Comparison of ENCODE assay signal across 8 cellular contexts in genomic region chr19:5680083-5680436, GRCh38. TPM values are rescaled to one million over a fixed set of nuclear protein-coding genes. Genes with fewer than 3 reads are reported as not detected.
DNase-seq lines count a peak whose midpoint lies in the region; ATAC-seq and TF ChIP-seq lines count a peak whose summit lies in the region.

No MANE protein-coding gene starts in this region.

- H3K4me3 Mint-ChIP-seq in central memory CD8-positive, alpha-beta T cell: peak overlapping the region; percentile 80

- 0 out of 3 replicates have a peak overlapping the region, but pooled peaks have one; percentile 9 for H2BK15ac ChIP-seq in IMR-90 (ENCODE audit: low read depth, low read length)

- peak overlapping the region; percentile 96 for H3K27ac Mint-ChIP-seq in central memory CD8-positive, alpha-beta T cell (ENCODE audit: low read depth)

- peak overlapping the region; percentile 22; the same call in 1 of the 2 replicates for H2BK120ac ChIP-seq in IMR-90 (ENCODE audit: low read depth, low read length)

- H3K9me1 ChIP-seq in IMR-90 (ENCODE audit: insufficient read depth, low read length): peaks cover 3% of the 10 kb centered on the region; the same call in 1 of the 2 replicates

- in situ Hi-C loops in IMR-90 (cut with MboI; ENCODE audit: low sequenced_read_pairs): no loop called here

- peak overlapping the region; percentile 79 for H3K9ac ChIP-seq in IMR-90 (ENCODE audit: low read depth, low read length)

- ATAC-seq in IMR-90 (ENCODE audit: low read depth) (peak; percentile 25), right lobe of liver (peak in 3 of 4 donors; percentile 1 to 4 (median 1)), HG03135 (IDR thresholded peaks at IDR 0.05; ENCODE audit: unreplicated experiment) (no peak)
- no peak for ATAC-seq in central memory CD8-positive, alpha-beta T cell (replicated peaks; ENCODE audit: extremely low read depth, poor library complexity, severe bottlenecking)

- H3K27me3 ChIP-seq in BE2C (no peaks in the 10 kb centered on the region), IMR-90 (ENCODE audit: control insufficient read depth, insufficient read depth, low read length) (no peaks in the 10 kb centered on the region), right lobe of liver (no peaks in the 10 kb centered on the region), tibial artery (no peaks in the 10 kb centered on the region)

- dilution Hi-C loops in IMR-90 (cut with HindIII; ENCODE audit: low sequenced_read_pairs, unreplicated experiment): no loop called here

- H2BK5ac ChIP-seq in IMR-90 (ENCODE audit: low read depth, low read length, poor library complexity, severe bottlenecking): peak overlapping the region; percentile 58

- POLR2A ChIA-PET in IMR-90 (lab: Charles Lee; ENCODE audit: unreplicated experiment): no interaction called here

- peaks cover 15 to 19% of the 10 kb centered on the region in 2 experiments; a peak in 3 of 4 replicates for H3K79me1 ChIP-seq in IMR-90 (ENCODE audit: low read depth in 1 of 2, low read length in 2 of 2)

- CTCF ChIA-PET in IMR-90 (lab: Yijun Ruan, JAX): no interaction called here

- H3K27ac ChIP-seq in IMR-90 (ENCODE audit: insufficient read depth, low read length) (peak overlapping the region; percentile 69), right lobe of liver (peak overlapping the region; percentile 72 to 82 (median 82)), tibial artery (peak overlapping the region; percentile 87 to 92)

- H3K4me2 ChIP-seq in IMR-90 (ENCODE audit: low read depth, low read length): peak overlapping the region; percentile 99

- peak overlapping the region; percentile 97 for H2AK9ac ChIP-seq in IMR-90 (replicated peaks; ENCODE audit: low read depth, low read length, poor library complexity)

- H3K4me1 ChIP-seq in BE2C (no peaks in the 10 kb centered on the region), IMR-90 (ENCODE audit: control insufficient read depth, insufficient read depth, low read length) (peaks cover 7% of the 10 kb centered on the region), right lobe of liver (peaks cover 0 to 6% (median 0%) of the 10 kb centered on the region in 4 donors), tibial artery (peaks cover 0 to 21% (median 14%) of the 10 kb centered on the region in 4 donors)

- peak overlapping the region; percentile 87 for H4K91ac ChIP-seq in IMR-90 (ENCODE audit: insufficient read depth, low read depth, low read length)

- H3K18ac ChIP-seq in IMR-90 (ENCODE audit: low read depth, low read length): peak overlapping the region; percentile 53

- H3K9me3 Mint-ChIP-seq in central memory CD8-positive, alpha-beta T cell: no peaks in the 10 kb centered on the region

- H3K4me1 Mint-ChIP-seq in central memory CD8-positive, alpha-beta T cell: peaks cover 29% of the 10 kb centered on the region

- H3K4me3 ChIP-seq in BE2C (ENCODE audit: low read depth, low read length) (peak overlapping the region; percentile 88), IMR-90 (ENCODE audit: insufficient read depth, low read depth, low read length) (peak overlapping the region; percentile 75), right lobe of liver (peak overlapping the region; percentile 62 to 97 (median 95)), tibial artery (peak overlapping the region; percentile 72 to 78)

- H3K27me3 Mint-ChIP-seq in central memory CD8-positive, alpha-beta T cell: no peaks in the 10 kb centered on the region

- peak overlapping the region; percentile 69 for H3K23ac ChIP-seq in IMR-90 (ENCODE audit: low read depth, low read length)

- TF ChIP-seq POLR2A in IMR-90 (IDR thresholded peaks at IDR 0.05; ENCODE audit: low read depth, low read length) (no peak), right lobe of liver (IDR thresholded peaks at IDR 0.05) (no peak)

- BruUV-seq in IMR-90 (replicated peaks; lab: Mats Ljungman, UMichigan): no TSS peak

- intact Hi-C loops in IMR-90 (cut with micrococcal nuclease) (no loop called here), right lobe of liver (cut with DNase I) (no loop called here), tibial artery (cut with DNase I; ENCODE audit: low total_unique reads) (no loop called here)

- H3K9me3 ChIP-seq in BE2C (no peaks in the 10 kb centered on the region), IMR-90 (ENCODE audit: control insufficient read depth, insufficient read depth, low read length) (no peaks in the 10 kb centered on the region), right lobe of liver (no peaks in the 10 kb centered on the region), tibial artery (no peaks in the 10 kb centered on the region)

- H4K20me1 ChIP-seq in IMR-90 (ENCODE audit: insufficient read depth, low read length): no peaks in the 10 kb centered on the region; the same call in 1 of the 2 replicates

- no peak for TF ChIP-seq RAD21 in IMR-90 (IDR thresholded peaks at IDR 0.05; ENCODE audit: low read length)

- TF ChIP-seq CTCF in BE2C (IDR thresholded peaks at IDR 0.05; ENCODE audit: low read depth, low read length): no peak
- TF ChIP-seq CTCF in IMR-90 (conservative IDR thresholded peaks at IDR 0.05; ENCODE audit: low read depth, low read length): no peak
- no peak for TF ChIP-seq CTCF in right lobe of liver (IDR thresholded peaks at IDR 0.05)
- no peak for TF ChIP-seq CTCF in tibial artery (IDR thresholded peaks at IDR 0.05)

- WGBS in IMR-90 (ENCODE audit: extremely low coverage in 2 of 2, insufficient read length in 1 of 2), 2 experiments: 0% methylated on average over 2 of the region's 23 CpGs; no CpG with 5 or more reads in 1 of the 2 experiments
- WGBS in right lobe of liver (ENCODE audit: insufficient coverage, low coverage, low lambda C conversion rate, missing lambda C conversion rate): 0% methylated on average over 11 of the region's 23 CpGs

- peak overlapping the region; percentile 68 for H3K14ac ChIP-seq in IMR-90 (replicated peaks; ENCODE audit: low read depth, low read length)

- no peak overlapping the region for H2BK20ac ChIP-seq in IMR-90 (ENCODE audit: low read depth, low read length)

- peaks cover 20% of the 10 kb centered on the region for H3K36me3 Mint-ChIP-seq in central memory CD8-positive, alpha-beta T cell (ENCODE audit: insufficient read depth)

- H3K56ac ChIP-seq in IMR-90 (ENCODE audit: extremely low read depth, insufficient read depth, low read length): peak overlapping the region; percentile 86

- H4K8ac ChIP-seq in IMR-90 (ENCODE audit: low read depth in 2 of 2, low read length in 2 of 2): peak overlapping the region; percentile 88 to 95

- peak overlapping the region; percentile 85 for H3K4ac ChIP-seq in IMR-90 (ENCODE audit: low read depth, low read length)

- H3K36me3 ChIP-seq in BE2C: no peaks in the 10 kb centered on the region
- H3K36me3 ChIP-seq in IMR-90 (ENCODE audit: control insufficient read depth, insufficient read depth, low read length): no peaks in the 10 kb centered on the region
- no peaks in the 10 kb centered on the region for H3K36me3 ChIP-seq in right lobe of liver
- peaks cover 0 to 13% (median 0%) of the 10 kb centered on the region in 3 donors for H3K36me3 ChIP-seq in tibial artery

- peak overlapping the region; percentile 85 for H4K5ac ChIP-seq in IMR-90 (ENCODE audit: low read depth, low read length)

- DNase-seq in BE2C: no peak
- DNase-seq in IMR-90: peak; percentile 21
- DNase-seq in central memory CD8-positive, alpha-beta T cell (ENCODE audit: low spot score in 2 of 2): no peak
- no peak for DNase-seq in right lobe of liver
- DNase-seq in tibial artery: peak in 1 of 2 donors; percentile 80
- no peak for DNase-seq in central memory CD4-positive, alpha-beta T cell
- no peak for DNase-seq in hippocampal formation (lab: John Stamatoyannopoulos, UW)

- peak overlapping the region; percentile 87 for H2AK5ac ChIP-seq in IMR-90 (ENCODE audit: low read depth, low read length)

- H2AFZ ChIP-seq in IMR-90 (replicated peaks; ENCODE audit: low read length, poor library complexity): peak overlapping the region; percentile 97

TF ChIP-seq in IMR-90, 13 proteins besides CTCF, POLR2A, EP300 and RAD21 (continues in another document):
- TF ChIP-seq BHLHE40 (IDR thresholded peaks at IDR 0.05; ENCODE audit: low read depth, low read length) (no peak), FOS (IDR thresholded peaks at IDR 0.05; ENCODE audit: low read depth, low read length) (no peak)

RNA-seq across cellular contexts. Expression of gene MICOS13, which starts 0.3 kb away (rescaled TPM):
- polyA plus RNA-seq in BE2C (2012; ENCODE audit: insufficient read depth, insufficient read length, low read depth): 300 TPM
- total RNA-seq in IMR-90 (2012; rRNA removed) (14.5 and 15.8 TPM in 2 replicates), right lobe of liver (10 to 100 TPM; 24.2 to 54.3 (median 33.7) TPM)
- polyA plus RNA-seq in IMR-90 (2012; rRNA removed): 48.9 and 80.2 TPM in 2 replicates
- polyA plus RNA-seq in IMR-90 (2012; cell fraction: cytosol; rRNA removed): 91.5 and 98.4 TPM in 2 replicates
- 22.5 and 47.5 TPM in 2 replicates for polyA plus RNA-seq in IMR-90 (2012; cell fraction: nucleus; rRNA removed; ENCODE audit: low replicate concordance)

RNA-seq across cellular contexts. Expression of gene HSD11B1L, which starts 0.8 kb away (rescaled TPM):
- 12.8 TPM for polyA plus RNA-seq in BE2C (2012; ENCODE audit: insufficient read depth, insufficient read length, low read depth)
- total RNA-seq in IMR-90 (2012; rRNA removed) (1.9 and 2.2 TPM in 2 replicates), right lobe of liver (10 to 100 TPM in 1 of 6 experiments, 1 to 10 TPM in 5; 1.6 to 10.3 (median 4.0) TPM)
- 7.2 and 8.2 TPM in 2 replicates for polyA plus RNA-seq in IMR-90 (2012; rRNA removed)
- 9.8 and 14.6 TPM in 2 replicates for polyA plus RNA-seq in IMR-90 (2012; cell fraction: cytosol; rRNA removed)
- polyA plus RNA-seq in IMR-90 (2012; cell fraction: nucleus; rRNA removed; ENCODE audit: low replicate concordance): 10.8 and 19.3 TPM in 2 replicates

RNA-seq across cellular contexts. Expression of gene RPL36, which starts 10.0 kb away (rescaled TPM):
- 4,760 TPM for polyA plus RNA-seq in BE2C (2012; ENCODE audit: insufficient read depth, insufficient read length, low read depth)
- total RNA-seq in IMR-90 (2012; rRNA removed): 232 and 251 TPM in 2 replicates
- polyA plus RNA-seq in IMR-90 (2012; rRNA removed): 757 and 1,037 TPM in 2 replicates
- 423 and 828 TPM in 2 replicates for polyA plus RNA-seq in IMR-90 (2012; cell fraction: cytosol; rRNA removed)
- 216 and 218 TPM in 2 replicates for polyA plus RNA-seq in IMR-90 (2012; cell fraction: nucleus; rRNA removed; ENCODE audit: low replicate concordance)
- 100 to 1,000 TPM; 232 to 283 (median 251) TPM for total RNA-seq in right lobe of liver

RNA-seq across cellular contexts. Expression of gene LONP1, which starts 39.9 kb away (rescaled TPM):
- polyA plus RNA-seq in BE2C (2012; ENCODE audit: insufficient read depth, insufficient read length, low read depth): 761 TPM
- total RNA-seq in IMR-90 (2012; rRNA removed): 64.2 and 70.3 TPM in 2 replicates
- 90.9 and 93.2 TPM in 2 replicates for polyA plus RNA-seq in IMR-90 (2012; rRNA removed)
- 75.7 and 144 TPM in 2 replicates for polyA plus RNA-seq in IMR-90 (2012; cell fraction: cytosol; rRNA removed)
- polyA plus RNA-seq in IMR-90 (2012; cell fraction: nucleus; rRNA removed; ENCODE audit: low replicate concordance): 158 and 371 TPM in 2 replicates
- 100 to 1,000 TPM in 2 of 6 experiments, 10 to 100 TPM in 4; 54.5 to 123 (median 66.8) TPM for total RNA-seq in right lobe of liver

RNA-seq across cellular contexts. Expression of gene CATSPERD, which starts 40.4 kb away (rescaled TPM):
- polyA plus RNA-seq in BE2C (2012; ENCODE audit: insufficient read depth, insufficient read length, low read depth): not detected
- total RNA-seq in IMR-90 (2012; rRNA removed) (not detected in 2 replicates), right lobe of liver (not detected)
- not detected in 2 replicates for polyA plus RNA-seq in IMR-90 (2012; rRNA removed)
- not detected in 2 replicates for polyA plus RNA-seq in IMR-90 (2012; cell fraction: cytosol; rRNA removed)
- polyA plus RNA-seq in IMR-90 (2012; cell fraction: nucleus; rRNA removed; ENCODE audit: low replicate concordance): not detected in 2 replicates

Comparison
In these comparisons a context has a peak if more than half of its experiments do, and no peak if none do; other contexts are left out.
1. ATAC-seq: peak in IMR-90 (single experiment) and right lobe of liver (3 of 4); none in central memory CD8-positive, alpha-beta T cell (single experiment) and HG03135 (single experiment).
2. Peak in every context shown above with its lines, with median percentiles within 50 percentile points of each other: H3K4me3 ChIP-seq and H3K27ac ChIP-seq.